ENCODE assay signal across 36 cellular contexts in the genomic region with DNA sequence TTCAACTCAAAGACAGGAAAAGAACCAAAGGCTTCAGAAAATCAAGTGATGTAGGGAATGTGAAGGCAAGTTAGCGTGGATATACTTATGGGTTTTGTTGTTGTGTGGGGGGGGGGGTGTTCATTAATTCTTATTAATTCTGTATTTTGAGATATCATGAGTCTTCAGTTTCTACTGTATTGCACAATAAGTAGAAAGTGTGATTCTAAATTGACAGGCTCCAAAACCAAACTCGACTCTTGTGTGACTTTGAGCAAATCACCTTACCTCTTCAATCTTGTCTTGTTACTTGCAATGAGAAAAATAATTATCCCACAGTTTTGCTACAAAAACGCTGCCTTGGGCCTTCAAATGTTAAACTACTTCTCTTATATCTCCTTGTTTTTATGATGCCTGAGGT.
DNase-seq lines count a peak whose midpoint lies in the region; ATAC-seq, FAIRE-seq and TF ChIP-seq lines count a peak whose summit lies in the region.
"Had no signal": no experiment of that assay in that cellular context is flagged by ENCODE, and none has a peak within 500 bp of the region (broad histone marks: within the 10 kb centered on the region; RNA-seq: fewer than 3 reads in every experiment).

No MANE protein-coding gene starts in this region.

- H4K8ac ChIP-seq in IMR-90 (ENCODE audit: low read depth in 2 of 2, low read length in 2 of 2) = no peak overlapping the region

- H3K27me3 Mint-ChIP-seq in GM23338 (ENCODE audit: insufficient read depth, low read depth, poor library complexity) = peaks cover 6% of the 10 kb centered on the region
- H3K27me3 Mint-ChIP-seq: B cell; CD4-positive, alpha-beta memory T cell; CD4-positive, alpha-beta T cell; CD4-positive, CD25-positive, alpha-beta regulatory T cell; CD8-positive, alpha-beta memory T cell had no signal

- H2BK120ac ChIP-seq in IMR-90 (ENCODE audit: low read depth, low read length) = no peak overlapping the region

- H3K9me1 ChIP-seq in IMR-90 (ENCODE audit: insufficient read depth, low read length) = no peaks in the 10 kb centered on the region

- 2% methylated on average over 3 of the region's 3 CpGs for WGBS in HepG2 (ENCODE audit: low lambda C conversion rate)
- WGBS in right lobe of liver (ENCODE audit: insufficient coverage, low coverage, low lambda C conversion rate, missing lambda C conversion rate) = 58% methylated on average over 3 of the region's 3 CpGs
- WGBS in IMR-90 (ENCODE audit: extremely low coverage in 2 of 2, insufficient read length in 1 of 2), 2 experiments = no CpG with 5 or more reads among the region's 3 CpGs

- H3K9me2 ChIP-seq in GM23338 (ENCODE audit: insufficient read depth) = 0 out of 2 replicates have a peak, but pooled peaks cover 7% of the 10 kb centered on the region
- H3K9me2 ChIP-seq in neural cell (ENCODE audit: insufficient read depth, low read length) = no peaks in the 10 kb centered on the region

- FAIRE-seq in HepG2 (lab: Jason Lieb, UNC) = no peak
- FAIRE-seq: A204.1, A549, D721Med had no signal

- no peaks in the 10 kb centered on the region; the same call in 2 of the 3 replicates for H3K36me3 Mint-ChIP-seq in GM23338 (ENCODE audit: low read depth)
- H3K36me3 Mint-ChIP-seq: CD14-positive monocyte; CD4-positive, alpha-beta memory T cell; CD4-positive, CD25-positive, alpha-beta regulatory T cell; CD8-positive, alpha-beta memory T cell; CD8-positive, alpha-beta T cell had no signal

- DNase-seq in HepG2 (ENCODE audit: low spot score) (no peak), right lobe of liver (no peak), GM23338 (ENCODE audit: low spot score) (no peak), IMR-90 (no peak), C1 segment of cervical spinal cord (lab: John Stamatoyannopoulos, UW) (no peak), substantia nigra (lab: John Stamatoyannopoulos, UW) (no peak), NCI-H2227 treated with DMSO at 0.1 percent for 48 hours (lab: John Stamatoyannopoulos, UW) (no peak)
- DNase-seq: 8988T; ACHN; AML-193; BE2C; Caco-2; Calu3; CD4-positive, alpha-beta memory T cell; CD4-positive, alpha-beta T cell; CD4-positive, CD25-positive, alpha-beta regulatory T cell; CD8-positive, alpha-beta memory T cell; CD8-positive, alpha-beta T cell; COR-L47; DMS 273 treated with DMSO at 0.1 percent for 48 hours; DMS153; DMS53; DMS79; DMS79 treated with DMSO at 0.1 percent for 48 hours; DND-41; EL had no signal

- POLR2A ChIA-PET in HepG2 (lab: Yijun Ruan, JAX) = no interaction called here
- POLR2A ChIA-PET in IMR-90 (lab: Charles Lee; ENCODE audit: unreplicated experiment) = no interaction called here

- H3K36me3 ChIP-seq in HepG2 (replicated peaks in 1 of 2; ENCODE audit: control insufficient read depth in 1 of 2, insufficient read depth in 2 of 2, low read length in 2 of 2) (no peaks in the 10 kb centered on the region), right lobe of liver (no peaks in the 10 kb centered on the region), GM23338 (ENCODE audit: insufficient read depth) (no peaks in the 10 kb centered on the region), IMR-90 (ENCODE audit: control insufficient read depth, insufficient read depth, low read length) (no peaks in the 10 kb centered on the region), neural cell (ENCODE audit: insufficient read depth, low read length) (no peaks in the 10 kb centered on the region)
- H3K36me3 ChIP-seq: BE2C; BLaER1; BLaER1 treated with 17β-estradiol and CSF1 and Interleukin-3, amounts not matched to agents 10 nM and 100 nM had no signal

- no peak for ATAC-seq in HepG2
- no peak for ATAC-seq in right lobe of liver
- ATAC-seq in GM23338 = no peak
- no peak for ATAC-seq in IMR-90 (ENCODE audit: low read depth)
- ATAC-seq: A549; CD8-positive, alpha-beta T cell had no signal

- H3K4me3 Mint-ChIP-seq in GM23338 = no peak overlapping the region
- H3K4me3 Mint-ChIP-seq: B cell; CD14-positive monocyte; CD4-positive, alpha-beta memory T cell; CD4-positive, alpha-beta T cell; CD4-positive, CD25-positive, alpha-beta regulatory T cell; CD8-positive, alpha-beta memory T cell; CD8-positive, alpha-beta T cell had no signal

- TF ChIP-seq EP300 in HepG2 (IDR thresholded peaks at IDR 0.05; ENCODE audit: low read depth in 2 of 2, low read length in 2 of 2) (no peak), HepG2 (CRISPR knock-in tag; IDR thresholded peaks at IDR 0.05; ENCODE audit: borderline replicate concordance) (no peak), neural cell (conservative IDR thresholded peaks at IDR 0.05; ENCODE audit: poor library complexity, severe bottlenecking) (no peak)

- H3K4me1 Mint-ChIP-seq in GM23338 = no peaks in the 10 kb centered on the region; the same call in 2 of the 3 replicates
- H3K4me1 Mint-ChIP-seq: B cell; CD4-positive, alpha-beta memory T cell; CD4-positive, CD25-positive, alpha-beta regulatory T cell; CD8-positive, alpha-beta memory T cell had no signal

- BruUV-seq in HepG2 (replicated peaks; lab: Mats Ljungman, UMichigan) (no TSS peak), IMR-90 (replicated peaks; lab: Mats Ljungman, UMichigan) (no TSS peak)

- CTCF ChIA-PET in HepG2 (lab: Yijun Ruan, JAX; ENCODE audit: low intra/inter-chr PET ratio, low total read pairs) (no interaction called here), IMR-90 (lab: Yijun Ruan, JAX) (no interaction called here)

- intact Hi-C loops in HepG2 (cut with micrococcal nuclease; ENCODE audit: unreplicated experiment) (no loop called here), right lobe of liver (cut with DNase I) (no loop called here), IMR-90 (cut with micrococcal nuclease) (no loop called here)

- H3F3A ChIP-seq in GM23338 (replicated peaks; ENCODE audit: low read depth) (no peaks in the 10 kb centered on the region), neural cell (ENCODE audit: insufficient read depth, low read length, poor library complexity, severe bottlenecking) (no peaks in the 10 kb centered on the region)

- H3K4ac ChIP-seq in IMR-90 (ENCODE audit: low read depth, low read length) = no peak overlapping the region

- no peak for TF ChIP-seq RAD21 in HepG2 (CRISPR knock-in tag; IDR thresholded peaks at IDR 0.05)
- TF ChIP-seq RAD21 in IMR-90 (IDR thresholded peaks at IDR 0.05; ENCODE audit: low read length) = no peak
- TF ChIP-seq RAD21 in neural cell (conservative IDR thresholded peaks at IDR 0.05) = no peak

- H2AK9ac ChIP-seq in IMR-90 (replicated peaks; ENCODE audit: low read depth, low read length, poor library complexity) = no peak overlapping the region

- no peak overlapping the region for H3K27ac Mint-ChIP-seq in GM23338
- H3K27ac Mint-ChIP-seq: B cell; CD14-positive monocyte; CD4-positive, alpha-beta memory T cell; CD4-positive, alpha-beta T cell; CD4-positive, CD25-positive, alpha-beta regulatory T cell; CD8-positive, alpha-beta memory T cell; CD8-positive, alpha-beta T cell had no signal

- no peaks in the 10 kb centered on the region for H3K9me3 ChIP-seq in HepG2 (ENCODE audit: low read length)
- H3K9me3 ChIP-seq in right lobe of liver = no peaks in the 10 kb centered on the region
- H3K9me3 ChIP-seq in IMR-90 (ENCODE audit: control insufficient read depth, insufficient read depth, low read length) = peaks cover 6% of the 10 kb centered on the region; the same call in 1 of the 2 replicates
- no peaks in the 10 kb centered on the region for H3K9me3 ChIP-seq in neural cell (ENCODE audit: low read length)
- H3K9me3 ChIP-seq: BE2C, BLaER1, Caco-2 had no signal

- no peaks in the 10 kb centered on the region; a peak in 1 of 5 replicates for H3K27me3 ChIP-seq in HepG2 (ENCODE audit: control insufficient read depth in 1 of 2, insufficient read depth in 2 of 2, low read length in 2 of 2)
- no peaks in the 10 kb centered on the region for H3K27me3 ChIP-seq in right lobe of liver
- no peaks in the 10 kb centered on the region for H3K27me3 ChIP-seq in GM23338 (ENCODE audit: insufficient read depth)
- no peaks in the 10 kb centered on the region for H3K27me3 ChIP-seq in IMR-90 (ENCODE audit: control insufficient read depth, insufficient read depth, low read length)
- no peaks in the 10 kb centered on the region for H3K27me3 ChIP-seq in neural cell (ENCODE audit: insufficient read depth, low read depth, low read length)
- H3K27me3 ChIP-seq: BE2C; BLaER1; BLaER1 treated with 17β-estradiol and CSF1 and Interleukin-3, amounts not matched to agents 10 nM and 100 nM had no signal

- in situ Hi-C loops in HepG2 (cut with HindIII; ENCODE audit: extremely low pct_ligation_motif_present, low pct_unique_long_range_greater_than_20kb) (no loop called here), IMR-90 (cut with MboI; ENCODE audit: low sequenced_read_pairs) (no loop called here)

- H2BK20ac ChIP-seq in IMR-90 (ENCODE audit: low read depth, low read length) = no peak overlapping the region

- peaks cover 7% of the 10 kb centered on the region; the same call in 1 of the 3 replicates for H3K9me3 Mint-ChIP-seq in GM23338
- H3K9me3 Mint-ChIP-seq: CD8-positive, alpha-beta T cell had no signal

- no peak overlapping the region for H3K23ac ChIP-seq in IMR-90 (ENCODE audit: low read depth, low read length)

- no peak overlapping the region for H4K5ac ChIP-seq in IMR-90 (ENCODE audit: low read depth, low read length)

- H3K4me2 ChIP-seq in HepG2 (ENCODE audit: low read depth, low read length) (no peak overlapping the region), GM23338 (no peak overlapping the region), IMR-90 (ENCODE audit: low read depth, low read length) (no peak overlapping the region), neural cell (ENCODE audit: low read length) (no peak overlapping the region)
- H3K4me2 ChIP-seq: A549; BLaER1; BLaER1 treated with 17β-estradiol and CSF1 and Interleukin-3, amounts not matched to agents 10 nM and 100 nM had no signal

- no peak overlapping the region for H3K4me3 ChIP-seq in HepG2 (replicated peaks in 1 of 3; ENCODE audit: insufficient read depth in 1 of 3, low read depth in 2 of 3, low read length in 3 of 3)
- H3K4me3 ChIP-seq in right lobe of liver = no peak overlapping the region
- no peak overlapping the region for H3K4me3 ChIP-seq in GM23338
- no peak overlapping the region for H3K4me3 ChIP-seq in IMR-90 (ENCODE audit: insufficient read depth, low read depth, low read length)
- H3K4me3 ChIP-seq in neural cell (ENCODE audit: low read length) = no peak overlapping the region
- H3K4me3 ChIP-seq: A549; BLaER1; BLaER1 treated with 17β-estradiol and CSF1 and Interleukin-3, amounts not matched to agents 10 nM and 100 nM had no signal

- H3K4me1 ChIP-seq in HepG2 (ENCODE audit: insufficient read depth, low read length) (no peaks in the 10 kb centered on the region), right lobe of liver (no peaks in the 10 kb centered on the region), GM23338 (ENCODE audit: insufficient read depth) (no peaks in the 10 kb centered on the region), IMR-90 (ENCODE audit: control insufficient read depth, insufficient read depth, low read length) (no peaks in the 10 kb centered on the region)
- H3K4me1 ChIP-seq: A549; BE2C; BLaER1; BLaER1 treated with 17β-estradiol and CSF1 and Interleukin-3, amounts not matched to agents 10 nM and 100 nM; Caco-2 had no signal

- no peak overlapping the region for H3K27ac ChIP-seq in HepG2 (ENCODE audit: extremely low read length, insufficient read depth, low read length)
- no peak overlapping the region for H3K27ac ChIP-seq in right lobe of liver
- H3K27ac ChIP-seq in GM23338 (ENCODE audit: low read depth) = no peak overlapping the region
- no peak overlapping the region for H3K27ac ChIP-seq in IMR-90 (ENCODE audit: insufficient read depth, low read length)
- peak overlapping the region; percentile 4 for H3K27ac ChIP-seq in neural cell (ENCODE audit: low read length)
- no peak overlapping the region for H3K27ac ChIP-seq in substantia nigra (ENCODE audit: low read depth, low read length, poor library complexity, severe bottlenecking)
- H3K27ac ChIP-seq: 22Rv1; A549; BLaER1; BLaER1 treated with 17β-estradiol and CSF1 and Interleukin-3, amounts not matched to agents 10 nM and 100 nM; C4-2B had no signal

- H4K91ac ChIP-seq in IMR-90 (ENCODE audit: insufficient read depth, low read depth, low read length) = no peak overlapping the region

- dilution Hi-C loops in IMR-90 (cut with HindIII; ENCODE audit: low sequenced_read_pairs, unreplicated experiment) = no loop called here

- no peak for TF ChIP-seq CTCF in HepG2 (CRISPR knock-in tag; IDR thresholded peaks at IDR 0.05)
- no peak for TF ChIP-seq CTCF in right lobe of liver (IDR thresholded peaks at IDR 0.05)
- no peak for TF ChIP-seq CTCF in GM23338 (conservative IDR thresholded peaks at IDR 0.05; ENCODE audit: low read depth in 2 of 2)
- TF ChIP-seq CTCF in IMR-90 (conservative IDR thresholded peaks at IDR 0.05; ENCODE audit: low read depth, low read length) = no peak
- no peak for TF ChIP-seq CTCF in neural cell (IDR thresholded peaks at IDR 0.05; ENCODE audit: poor library complexity, severe bottlenecking)

- H4K20me1 ChIP-seq in HepG2 (ENCODE audit: insufficient read depth, low read length) (no peaks in the 10 kb centered on the region), GM23338 (replicated peaks; ENCODE audit: insufficient read depth) (no peaks in the 10 kb centered on the region), IMR-90 (ENCODE audit: insufficient read depth, low read length) (no peaks in the 10 kb centered on the region), neural cell (ENCODE audit: insufficient read depth) (no peaks in the 10 kb centered on the region)
- H4K20me1 ChIP-seq: BLaER1; BLaER1 treated with 17β-estradiol and CSF1 and Interleukin-3, amounts not matched to agents 10 nM and 100 nM had no signal

- H3K9ac ChIP-seq in HepG2 (ENCODE audit: insufficient read depth, low read depth, low read length) = no peak overlapping the region
- H3K9ac ChIP-seq in IMR-90 (ENCODE audit: low read depth, low read length) = no peak overlapping the region
- H3K9ac ChIP-seq in neural cell (ENCODE audit: low read length) = no peak overlapping the region
- H3K9ac ChIP-seq: BLaER1; BLaER1 treated with 17β-estradiol and CSF1 and Interleukin-3, amounts not matched to agents 10 nM and 100 nM had no signal

- no peak overlapping the region for H3K18ac ChIP-seq in IMR-90 (ENCODE audit: low read depth, low read length)

- H2AFZ ChIP-seq in HepG2 (ENCODE audit: low read length) = no peak overlapping the region
- peak overlapping the region; percentile 21; the same call in 1 of the 2 replicates for H2AFZ ChIP-seq in GM23338
- no peak overlapping the region for H2AFZ ChIP-seq in IMR-90 (replicated peaks; ENCODE audit: low read length, poor library complexity)
- no peak overlapping the region for H2AFZ ChIP-seq in neural cell (ENCODE audit: low read depth, low read length)

- no peak overlapping the region for H3K14ac ChIP-seq in IMR-90 (replicated peaks; ENCODE audit: low read depth, low read length)

- no peak for TF ChIP-seq POLR2A in HepG2 (IDR thresholded peaks at IDR 0.05; ENCODE audit: insufficient read depth in 1 of 2, low read depth in 2 of 2, low read length in 2 of 2)
- no peak for TF ChIP-seq POLR2A in right lobe of liver (IDR thresholded peaks at IDR 0.05)
- TF ChIP-seq POLR2A in IMR-90 (IDR thresholded peaks at IDR 0.05; ENCODE audit: low read depth, low read length) = no peak

- H3K79me2 ChIP-seq in HepG2 (ENCODE audit: insufficient read depth, low read length) (no peaks in the 10 kb centered on the region), GM23338 (replicated peaks; ENCODE audit: insufficient read depth) (no peaks in the 10 kb centered on the region), neural cell (replicated peaks; ENCODE audit: insufficient read depth, low read length) (no peaks in the 10 kb centered on the region)

- no peak overlapping the region for H2AK5ac ChIP-seq in IMR-90 (ENCODE audit: low read depth, low read length)

- H2BK15ac ChIP-seq in IMR-90 (ENCODE audit: low read depth, low read length) = no peak overlapping the region

- no peak overlapping the region for H3K56ac ChIP-seq in IMR-90 (ENCODE audit: extremely low read depth, insufficient read depth, low read length)

- H3K79me1 ChIP-seq in IMR-90 (ENCODE audit: low read depth in 1 of 2, low read length in 2 of 2) = no peaks in the 10 kb centered on the region

- no peak overlapping the region for H2BK5ac ChIP-seq in IMR-90 (ENCODE audit: low read depth, low read length, poor library complexity, severe bottlenecking)
